In the genomic region with DNA sequence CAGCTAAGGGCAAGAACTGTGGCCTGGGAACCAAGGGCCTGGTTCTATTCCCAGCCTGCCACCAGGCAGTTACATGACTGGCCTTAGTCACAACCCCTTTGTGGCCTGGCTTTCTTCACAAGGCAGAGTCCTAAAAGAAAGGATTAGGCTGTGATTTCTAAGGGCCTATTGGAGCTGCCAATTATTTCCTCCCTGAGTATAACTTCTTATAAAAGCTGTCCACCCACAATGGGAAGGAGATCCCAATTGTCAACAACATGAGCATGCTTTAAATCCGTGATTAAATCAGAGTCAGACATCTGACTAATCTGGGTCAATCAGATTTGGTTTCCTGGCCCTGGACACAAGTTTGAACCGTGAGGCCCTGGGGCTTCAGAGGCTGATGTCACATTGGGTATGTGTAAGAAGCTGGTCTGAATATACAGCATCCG, we compare ENCODE assay signal across 14 cellular contexts.
A peak's percentile ranks its signal among the peaks of the same experiment; 100 is the strongest.
DNase-seq lines count a peak whose midpoint lies in the region; ATAC-seq and TF ChIP-seq lines count a peak whose summit lies in the region.
"Had no signal": no experiment of that assay in that cellular context is flagged by ENCODE, and none has a peak within 500 bp of the region (broad histone marks: within the 10 kb centered on the region; RNA-seq: fewer than 3 reads in every experiment).

No MANE protein-coding gene starts in this region.

- TF ChIP-seq CTCF in AG09319 (IDR thresholded peaks at IDR 0.05; ENCODE audit: low read depth, low read length) (no peak), neural crest cell (conservative IDR thresholded peaks at IDR 0.05) (no peak)

- no peak for ATAC-seq in stimulated activated naive CD8-positive, alpha-beta T cell treated with anti-CD3 and anti-CD28 coated beads, Interleukin-15, Interleukin-2, amounts not matched to agents 100 U/mL and 50 U/mL, for 24 hours
- no peak for ATAC-seq in GM19455 (IDR thresholded peaks at IDR 0.05; ENCODE audit: unreplicated experiment)

- no peaks in the 10 kb centered on the region for H3K27me3 Mint-ChIP-seq in neural crest cell (ENCODE audit: low read depth)
- H3K27me3 Mint-ChIP-seq in activated naive CD8-positive, alpha-beta T cell treated with anti-CD3 and anti-CD28 coated beads for 36 hours: no peaks in the 10 kb centered on the region

- DNase-seq in AG09319 (ENCODE audit: extremely low read depth, low read depth): peak; percentile 56
- peak; percentile 81 for DNase-seq in LHCN-M2 (ENCODE audit: low read depth)
- peak; percentile 7 for DNase-seq in dermis blood vessel endothelial cell
- no peak for DNase-seq in neural crest cell (ENCODE audit: low read depth, low spot score)
- no peak for DNase-seq in KG1 (lab: John Stamatoyannopoulos, UW)
- no peak for DNase-seq in activated naive CD8-positive, alpha-beta T cell treated with anti-CD3 and anti-CD28 coated beads for 36 hours
- DNase-seq in stimulated activated naive CD8-positive, alpha-beta T cell treated with anti-CD3 and anti-CD28 coated beads, Interleukin-15, Interleukin-2, amounts not matched to agents 100 U/mL and 50 U/mL, for 24 hours: no peak
- DNase-seq: activated CD4-positive, alpha-beta T cell treated with anti-CD3 and anti-CD28 coated beads, Interleukin-2, amount 50 U/mL, for 48 hours; activated naive CD4-positive, alpha-beta T cell treated with anti-CD3 and anti-CD28 coated beads, Interleukin-2, amount 50 U/mL, for 16 hours; NCI-H774; stimulated activated CD4-positive, alpha-beta T cell treated with anti-CD3 and anti-CD28 coated beads, Interleukin-4, amount 100 ng/mL, for 1 hour; SW 1271 had no signal

- no peaks in the 10 kb centered on the region for H3K9me3 Mint-ChIP-seq in neural crest cell
- H3K9me3 Mint-ChIP-seq in activated naive CD8-positive, alpha-beta T cell treated with anti-CD3 and anti-CD28 coated beads for 36 hours: no peaks in the 10 kb centered on the region
- H3K9me3 Mint-ChIP-seq: CD14-positive monocyte had no signal

- H3K4me3 Mint-ChIP-seq in neural crest cell: no peak overlapping the region
- H3K4me3 Mint-ChIP-seq in activated naive CD8-positive, alpha-beta T cell treated with anti-CD3 and anti-CD28 coated beads for 36 hours: no peak overlapping the region
- H3K4me3 Mint-ChIP-seq: CD14-positive monocyte had no signal

- no peaks in the 10 kb centered on the region for H3K36me3 Mint-ChIP-seq in neural crest cell (ENCODE audit: low read depth)
- H3K36me3 Mint-ChIP-seq in activated naive CD8-positive, alpha-beta T cell treated with anti-CD3 and anti-CD28 coated beads for 36 hours: no peaks in the 10 kb centered on the region
- H3K36me3 Mint-ChIP-seq: CD14-positive monocyte had no signal

- peak overlapping the region; percentile 28 for H3K27ac Mint-ChIP-seq in neural crest cell (ENCODE audit: unreplicated experiment)
- no peak overlapping the region for H3K27ac Mint-ChIP-seq in activated naive CD8-positive, alpha-beta T cell treated with anti-CD3 and anti-CD28 coated beads for 36 hours
- H3K27ac Mint-ChIP-seq: CD14-positive monocyte had no signal

- H3K4me1 Mint-ChIP-seq in neural crest cell: peaks cover 22% of the 10 kb centered on the region
- H3K4me1 Mint-ChIP-seq in activated naive CD8-positive, alpha-beta T cell treated with anti-CD3 and anti-CD28 coated beads for 36 hours: no peaks in the 10 kb centered on the region
- H3K4me1 Mint-ChIP-seq: CD14-positive monocyte had no signal

Comparison
In these comparisons a context has a peak if more than half of its experiments do, and no peak if none do; other contexts are left out.
1. DNase-seq: peak in AG09319 (single experiment), LHCN-M2 (single experiment) and dermis blood vessel endothelial cell (single experiment); none in neural crest cell (single experiment), KG1 (single experiment), activated naive CD8-positive, alpha-beta T cell treated with anti-CD3 and anti-CD28 coated beads for 36 hours (single experiment) and stimulated activated naive CD8-positive, alpha-beta T cell treated with anti-CD3 and anti-CD28 coated beads, Interleukin-15, Interleukin-2, amounts not matched to agents 100 U/mL and 50 U/mL, for 24 hours (single experiment).